ENCODE assay signal across 31 cellular contexts in genomic region chr4:33714971-33715370, GRCh38.
"Had no signal": no experiment of that assay in that cellular context is flagged by ENCODE, and none has a peak within 500 bp of the region (broad histone marks: within the 10 kb centered on the region; RNA-seq: fewer than 3 reads in every experiment).

No MANE protein-coding gene starts in this region.

- H3K36me3 ChIP-seq: cardiac muscle cell, MG63, SJCRH30 had no signal

- H2AFZ ChIP-seq: PC-9 had no signal

- ATAC-seq: activated CD8-positive, alpha-beta T cell treated with anti-CD3 and anti-CD28 coated beads for 36 hours; activated T-cell treated with anti-CD3 and anti-CD28 coated beads, Interleukin-2, amount 50 U/mL, for 72 hours; activated T-helper 17 cell treated with anti-CD3 and anti-CD28 coated beads, Interleukin-2, amount 50 U/mL, for 72 hours; Right ventricle myocardium inferior had no signal

- DNase-seq: activated CD4-positive, alpha-beta T cell treated with anti-CD3 and anti-CD28 coated beads, Interleukin-2, amount 10 ng/mL, durations not matched to agents 24 days and 14 days; activated CD4-positive, alpha-beta T cell treated with anti-CD3 and anti-CD28 coated beads, Interleukin-2, amount 50 U/mL, for 4 hours; activated CD8-positive, alpha-beta T cell treated with anti-CD3 and anti-CD28 coated beads for 36 hours; activated effector memory CD4-positive, alpha-beta T cell treated with anti-CD3 and anti-CD28 coated beads, Interleukin-2, amount 50 U/mL, for 16 hours; activated naive CD4-positive, alpha-beta T cell; activated naive CD4-positive, alpha-beta T cell treated with anti-CD3 and anti-CD28 coated beads, Interleukin-2, amount 50 U/mL, for 16 hours; activated naive CD8-positive, alpha-beta T cell treated with anti-CD3 and anti-CD28 coated beads for 36 hours; activated T-cell treated with anti-CD3 and anti-CD28 coated beads, Interleukin-2, amount 50 U/mL, for 1 hour; activated T-cell treated with anti-CD3 and anti-CD28 coated beads, Interleukin-2, amount 50 U/mL, for 72 hours; amniotic stem cell; aorta; MG63; NCI-H1048; NCI-H1105 treated with DMSO at 0.1 percent for 48 hours; NCI-H1436; NCI-H1694; NCI-H1930; NCI-H2081 treated with DMSO at 0.1 percent for 48 hours; NCI-H345; NCI-H510A; NCI-H526; NCI-H748 treated with DMSO at 0.1 percent for 48 hours; NK-92 treated with Interleukin-12 subunit alpha and Interleukin-12 subunit beta, amount 100 ng/mL, for 24 hours; PC-9; SJCRH30 had no signal

- H3K4me2 ChIP-seq: PC-9 had no signal

- H3K27me3 Mint-ChIP-seq: activated CD4-positive, alpha-beta T cell treated with anti-CD3 and anti-CD28 coated beads, Interleukin-2, amount 10 ng/mL, durations not matched to agents 24 days and 14 days; activated CD8-positive, alpha-beta T cell treated with anti-CD3 and anti-CD28 coated beads for 36 hours; activated naive CD8-positive, alpha-beta T cell treated with anti-CD3 and anti-CD28 coated beads for 36 hours; activated T-helper 17 cell treated with anti-CD3 and anti-CD28 coated beads, Interleukin-2, amount 50 U/mL, for 72 hours; central memory CD8-positive, alpha-beta T cell had no signal

- H3K27ac ChIP-seq: cardiac muscle cell, PC-9, RWPE1, SJCRH30, SK-N-MC had no signal

- H3K27me3 ChIP-seq: cardiac muscle cell, MG63, SJCRH30 had no signal

- H3K9me3 ChIP-seq: MG63, SJCRH30 had no signal

- H3K4me3 ChIP-seq: cardiac muscle cell, MG63, PC-9, SJCRH30, SK-N-MC had no signal

- H3K27ac Mint-ChIP-seq: activated CD4-positive, alpha-beta T cell treated with anti-CD3 and anti-CD28 coated beads, Interleukin-2, amount 10 ng/mL, durations not matched to agents 24 days and 14 days; activated CD8-positive, alpha-beta T cell treated with anti-CD3 and anti-CD28 coated beads for 36 hours; activated naive CD8-positive, alpha-beta T cell treated with anti-CD3 and anti-CD28 coated beads for 36 hours; activated T-cell treated with anti-CD3 and anti-CD28 coated beads, Interleukin-2, amount 50 U/mL, for 72 hours; activated T-helper 17 cell treated with anti-CD3 and anti-CD28 coated beads, Interleukin-2, amount 50 U/mL, for 72 hours had no signal

- H3K4me3 Mint-ChIP-seq: activated CD4-positive, alpha-beta T cell treated with anti-CD3 and anti-CD28 coated beads, Interleukin-2, amount 10 ng/mL, durations not matched to agents 24 days and 14 days; activated CD8-positive, alpha-beta T cell treated with anti-CD3 and anti-CD28 coated beads for 36 hours; activated naive CD8-positive, alpha-beta T cell treated with anti-CD3 and anti-CD28 coated beads for 36 hours; activated T-cell treated with anti-CD3 and anti-CD28 coated beads, Interleukin-2, amount 50 U/mL, for 72 hours; activated T-helper 17 cell treated with anti-CD3 and anti-CD28 coated beads, Interleukin-2, amount 50 U/mL, for 72 hours; central memory CD8-positive, alpha-beta T cell had no signal

- H3K4me1 Mint-ChIP-seq: activated CD4-positive, alpha-beta T cell treated with anti-CD3 and anti-CD28 coated beads, Interleukin-2, amount 10 ng/mL, durations not matched to agents 24 days and 14 days; activated naive CD8-positive, alpha-beta T cell treated with anti-CD3 and anti-CD28 coated beads for 36 hours; activated T-helper 17 cell treated with anti-CD3 and anti-CD28 coated beads, Interleukin-2, amount 50 U/mL, for 72 hours; central memory CD8-positive, alpha-beta T cell had no signal

- H3K36me3 Mint-ChIP-seq: activated naive CD8-positive, alpha-beta T cell treated with anti-CD3 and anti-CD28 coated beads for 36 hours had no signal
